Comparison of ENCODE assay signal across 18 cellular contexts in genomic region chr10:50582766-50583762, GRCh38. TPM values are rescaled to one million over a fixed set of nuclear protein-coding genes. Genes with fewer than 3 reads are reported as not detected.
A peak's percentile ranks its signal among the peaks of the same experiment; 100 is the strongest.
DNase-seq lines count a peak whose midpoint lies in the region; ATAC-seq and TF ChIP-seq lines count a peak whose summit lies in the region.
"Had no signal": no experiment of that assay in that cellular context is flagged by ENCODE, and none has a peak within 500 bp of the region (broad histone marks: within the 10 kb centered on the region; RNA-seq: fewer than 3 reads in every experiment).

No MANE protein-coding gene starts in this region.

- peaks cover 42% of the 10 kb centered on the region for H3K36me3 Mint-ChIP-seq in CD4-positive, CD25-positive, alpha-beta regulatory T cell
- peaks cover 29% of the 10 kb centered on the region for H3K36me3 Mint-ChIP-seq in activated T-helper 17 cell treated with anti-CD3 and anti-CD28 coated beads, Interleukin-2, amount 50 U/mL, for 72 hours (ENCODE audit: low read depth)

- H3K4me1 Mint-ChIP-seq in CD4-positive, CD25-positive, alpha-beta regulatory T cell, result peaks cover 43 to 75% (median 59%) of the 10 kb centered on the region in 4 donors
- H3K4me1 Mint-ChIP-seq in activated T-helper 17 cell treated with anti-CD3 and anti-CD28 coated beads, Interleukin-2, amount 50 U/mL, for 72 hours, result peaks cover 20% of the 10 kb centered on the region

- POLR2A ChIA-PET in HCT116 (lab: Charles Lee), result no interaction called here

- H3K27me3 Mint-ChIP-seq in CD4-positive, CD25-positive, alpha-beta regulatory T cell, result no peaks in the 10 kb centered on the region
- no peaks in the 10 kb centered on the region for H3K27me3 Mint-ChIP-seq in activated T-helper 17 cell treated with anti-CD3 and anti-CD28 coated beads, Interleukin-2, amount 50 U/mL, for 72 hours
- H3K27me3 Mint-ChIP-seq: naive B cell had no signal

- no TSS peak for BruUV-seq in HCT116 (replicated peaks; lab: Mats Ljungman, UMichigan)

- H3K9me3 Mint-ChIP-seq in CD4-positive, CD25-positive, alpha-beta regulatory T cell, result no peaks in the 10 kb centered on the region
- H3K9me3 Mint-ChIP-seq in activated T-helper 17 cell treated with anti-CD3 and anti-CD28 coated beads, Interleukin-2, amount 50 U/mL, for 72 hours, result no peaks in the 10 kb centered on the region
- H3K9me3 Mint-ChIP-seq: naive B cell had no signal

- DNase-seq in CD4-positive, CD25-positive, alpha-beta regulatory T cell, result no peak
- no peak for DNase-seq in HCT116 (ENCODE audit: low read depth, low spot score)
- DNase-seq in kidney tubule cell (ENCODE audit: low spot score), result peak; percentile 80
- no peak for DNase-seq in activated naive CD4-positive, alpha-beta T cell treated with anti-CD3 and anti-CD28 coated beads, Interleukin-2, amount 50 U/mL, for 16 hours
- DNase-seq in NOMO-1 treated with DMSO at 0.1 percent for 48 hours (lab: John Stamatoyannopoulos, UW; ENCODE audit: unreplicated experiment), result no peak
- DNase-seq in NCI-H187 treated with DMSO at 0.1 percent for 48 hours (lab: John Stamatoyannopoulos, UW), result no peak
- no peak for DNase-seq in SIG-M5 treated with dmso at 0.1 percent for 504 hours (lab: John Stamatoyannopoulos, UW; ENCODE audit: unreplicated experiment)
- DNase-seq: activated gamma-delta T cell treated with Interleukin-2 at 50 U/mL for 16 hours; cortex of kidney; lower lobe of right lung; naive B cell; NCI-H2227 treated with DMSO at 0.1 percent for 48 hours; pancreas; stimulated activated CD4-positive, alpha-beta T cell treated with anti-CD3 and anti-CD28 coated beads, Interleukin-4, amount 100 ng/mL, for 24 hours; substantia nigra had no signal

- peaks cover 29% of the 10 kb centered on the region for H3K4me1 ChIP-seq in CD4-positive, CD25-positive, alpha-beta regulatory T cell (ENCODE audit: control insufficient read depth, insufficient read depth, low read length, poor library complexity, severe bottlenecking)
- peaks cover 8 to 21% of the 10 kb centered on the region in 2 experiments; a peak in 3 of 4 replicates for H3K4me1 ChIP-seq in HCT116 (ENCODE audit: control insufficient read depth in 1 of 2, insufficient read depth in 2 of 2, low read length in 2 of 2)

- TF ChIP-seq POLR2A in HCT116 (IDR thresholded peaks at IDR 0.05; ENCODE audit: borderline replicate concordance, extremely low read depth, insufficient read depth, insufficient read length), result no peak

- no peaks in the 10 kb centered on the region for H3K9me3 ChIP-seq in CD4-positive, CD25-positive, alpha-beta regulatory T cell (ENCODE audit: control insufficient read depth in 2 of 2, low read length in 2 of 2)
- no peaks in the 10 kb centered on the region for H3K9me3 ChIP-seq in HCT116 (ENCODE audit: control insufficient read depth in 1 of 2, insufficient read depth in 1 of 2, low read depth in 1 of 2, low read length in 2 of 2)
- H3K9me3 ChIP-seq: gastroesophageal sphincter, lower lobe of right lung, pancreas, SJSA1 had no signal

- peak overlapping the region; percentile 48 to 63 (median 53) for H3K27ac Mint-ChIP-seq in CD4-positive, CD25-positive, alpha-beta regulatory T cell
- no peak overlapping the region for H3K27ac Mint-ChIP-seq in activated T-helper 17 cell treated with anti-CD3 and anti-CD28 coated beads, Interleukin-2, amount 50 U/mL, for 72 hours

- H3K27ac ChIP-seq in CD4-positive, CD25-positive, alpha-beta regulatory T cell (ENCODE audit: insufficient read depth, low read length, poor library complexity, severe bottlenecking), result no peak overlapping the region
- H3K27ac ChIP-seq in HCT116 (ENCODE audit: low read depth, low read length), result no peak overlapping the region
- H3K27ac ChIP-seq: gastroesophageal sphincter, lower lobe of right lung, pancreas, SJSA1 had no signal

- H3K4me3 Mint-ChIP-seq in CD4-positive, CD25-positive, alpha-beta regulatory T cell, result no peak overlapping the region
- H3K4me3 Mint-ChIP-seq in activated T-helper 17 cell treated with anti-CD3 and anti-CD28 coated beads, Interleukin-2, amount 50 U/mL, for 72 hours, result no peak overlapping the region

- TF ChIP-seq RAD21 in HCT116 (IDR thresholded peaks at IDR 0.05; ENCODE audit: low read depth), result no peak

- H3K9ac ChIP-seq in HCT116 (ENCODE audit: low read length), result no peak overlapping the region

- no peaks in the 10 kb centered on the region for H4K20me1 ChIP-seq in HCT116 (ENCODE audit: insufficient read depth)

- H3K9me2 ChIP-seq in HCT116 (ENCODE audit: insufficient read depth), result no peaks in the 10 kb centered on the region

- CTCF ChIA-PET in HCT116 (lab: Charles Lee), result interaction anchor here (0.7 kb wide), 1 partner anchor 1377 kb away, joined by 3 read pairs; no protein-coding TSS in a partner anchor

- no peak for ATAC-seq in CD4-positive, CD25-positive, alpha-beta regulatory T cell (ENCODE audit: low read depth in 2 of 2)
- ATAC-seq in HCT116, result 0 out of 2 replicates have a peak, but pooled peaks have one; percentile 40
- peak; percentile 45 for ATAC-seq in activated T-helper 17 cell treated with anti-CD3 and anti-CD28 coated beads, Interleukin-2, amount 50 U/mL, for 72 hours (replicated peaks)
- ATAC-seq: gastroesophageal sphincter, lower lobe of right lung had no signal

- no peak for TF ChIP-seq CTCF in HCT116 (IDR thresholded peaks at IDR 0.05 in 2 of 3, conservative IDR thresholded peaks at IDR 0.05 in 1 of 3; ENCODE audit: borderline replicate concordance in 1 of 3, insufficient read depth in 1 of 3, low read depth in 2 of 3, low read length in 2 of 3)

- H3K4me2 ChIP-seq in HCT116 (ENCODE audit: low read length), result no peak overlapping the region

- no peaks in the 10 kb centered on the region for H3K79me2 ChIP-seq in HCT116 (ENCODE audit: insufficient read depth, low read length)

- H2AFZ ChIP-seq in HCT116 (ENCODE audit: low read depth, low read length, poor library complexity, severe bottlenecking), result no peak overlapping the region

- intact Hi-C loops in HCT116 (cut with micrococcal nuclease), result no loop called here

- H3K36me3 ChIP-seq in CD4-positive, CD25-positive, alpha-beta regulatory T cell (ENCODE audit: control insufficient read depth, insufficient read depth, low read length), result peaks cover 17% of the 10 kb centered on the region
- no peaks in the 10 kb centered on the region for H3K36me3 ChIP-seq in HCT116 (ENCODE audit: control insufficient read depth in 1 of 2, insufficient read depth in 2 of 2, low read length in 2 of 2)
- H3K36me3 ChIP-seq: lower lobe of right lung, pancreas, SJSA1 had no signal

- RAD21 ChIA-PET in HCT116 (lab: Charles Lee; ENCODE audit: low non-redundant PET in 1 of 2, low total read pairs in 2 of 2, uncharacterized antibody in 2 of 2, unreplicated experiment in 2 of 2), result no interaction called here

- no peaks in the 10 kb centered on the region for H3K27me3 ChIP-seq in CD4-positive, CD25-positive, alpha-beta regulatory T cell (ENCODE audit: control insufficient read depth, insufficient read depth, low read length)
- no peaks in the 10 kb centered on the region for H3K27me3 ChIP-seq in HCT116 (ENCODE audit: insufficient read depth, low read length)
- H3K27me3 ChIP-seq: gastroesophageal sphincter, pancreas, SJSA1 had no signal

- H3K4me3 ChIP-seq in CD4-positive, CD25-positive, alpha-beta regulatory T cell (ENCODE audit: low read depth, low read length), result no peak overlapping the region
- no peak overlapping the region for H3K4me3 ChIP-seq in HCT116 (replicated peaks in 1 of 2; ENCODE audit: low read depth in 1 of 2, low read length in 2 of 2)
- H3K4me3 ChIP-seq: gastroesophageal sphincter, lower lobe of right lung, pancreas, SJSA1 had no signal

TF ChIP-seq in HCT116, 20 proteins besides CTCF, POLR2A, EP300 and RAD21:
- TF ChIP-seq YY1 (IDR thresholded peaks at IDR 0.05; ENCODE audit: extremely low read depth, insufficient replicate concordance, low read depth, low read length), result no peak
TF ChIP-seq in HCT116: peak in this region for 0.

RNA-seq across cellular contexts. Expression of gene SGMS1, which starts 40.7 kb away (rescaled TPM):
- 241 TPM for total RNA-seq in CD4-positive, CD25-positive, alpha-beta regulatory T cell
- 10 to 100 TPM; 25.7 to 34.3 (median 31.4) TPM for polyA plus RNA-seq in CD4-positive, CD25-positive, alpha-beta regulatory T cell
- total RNA-seq in HCT116 (2021; ENCODE audit: unreplicated experiment), result 29.1 TPM
- polyA plus RNA-seq in HCT116 (2012), result 13.3 and 14.7 TPM in 2 replicates
- 10 to 100 TPM; 13.4 to 22.4 TPM for total RNA-seq in activated T-helper 17 cell treated with anti-CD3 and anti-CD28 coated beads, Interleukin-2, amount 50 U/mL, for 72 hours

Comparison
In these comparisons a context has a peak if more than half of its experiments do, and no peak if none do; other contexts are left out.
1. ATAC-seq: peak in HCT116 (single experiment) and activated T-helper 17 cell treated with anti-CD3 and anti-CD28 coated beads, Interleukin-2, amount 50 U/mL, for 72 hours (single experiment); none in CD4-positive, CD25-positive, alpha-beta regulatory T cell (0 of 2).